ENCODE assay signal across 21 cellular contexts in the genomic region with DNA sequence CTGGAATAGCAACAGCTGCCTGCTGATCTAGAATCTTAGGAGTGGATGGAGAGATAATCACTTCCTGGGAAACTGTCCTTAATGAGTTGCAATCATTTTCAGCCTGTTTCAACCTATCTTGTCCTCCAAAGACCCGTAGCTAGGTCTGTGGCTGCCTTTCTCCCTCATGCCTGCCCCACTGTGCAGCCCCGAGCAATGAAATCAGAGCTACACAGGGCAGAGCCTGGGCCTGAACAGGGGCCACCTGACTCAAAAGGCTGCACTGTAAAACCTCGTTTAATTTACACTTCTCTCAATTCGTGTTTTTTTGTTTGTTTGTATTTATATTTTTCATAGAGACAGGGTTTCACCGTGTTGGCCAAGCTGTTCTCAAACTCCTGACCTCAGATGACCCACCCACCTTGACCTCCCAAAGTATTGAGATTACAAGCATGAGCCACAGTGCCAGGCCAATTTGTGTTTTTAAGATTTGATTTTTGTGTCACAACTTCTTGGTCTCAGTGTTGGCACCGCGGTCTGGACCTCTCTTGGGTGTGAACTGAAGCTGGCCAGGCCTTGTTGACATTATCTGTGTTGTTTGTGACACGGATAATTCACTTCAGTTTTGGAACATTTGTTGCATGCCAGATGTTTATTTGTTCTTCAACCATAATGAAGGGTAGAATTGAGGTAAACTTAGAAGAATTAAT. TPM values are rescaled to one million over a fixed set of nuclear protein-coding genes. Genes with fewer than 3 reads are reported as not detected.
DNase-seq lines count a peak whose midpoint lies in the region; ATAC-seq lines count a peak whose summit lies in the region.
"Had no signal": no experiment of that assay in that cellular context is flagged by ENCODE, and none has a peak within 500 bp of the region (broad histone marks: within the 10 kb centered on the region; RNA-seq: fewer than 3 reads in every experiment).

No MANE protein-coding gene starts in this region.

- ATAC-seq in Right ventricle myocardium inferior, result peak; percentile 87
- peak; percentile 90 to 93 for ATAC-seq in left cardiac atrium
- peak; percentile 78 to 86 for ATAC-seq in right cardiac atrium
- no peak for ATAC-seq in GM19351 (IDR thresholded peaks at IDR 0.05; ENCODE audit: unreplicated experiment)
- ATAC-seq in aorta (ENCODE audit: low FRiP score), result no peak
- ATAC-seq: HCT116 had no signal

- DNase-seq in Right ventricle myocardium inferior (ENCODE audit: missing footprints) (no peak), cardiac septum (ENCODE audit: low spot score) (no peak), left cardiac atrium (peak; percentile 58), right cardiac atrium (peak in 2 of 3 donors; percentile 67 to 74), SHP77 treated with DMSO at 0.1 percent for 48 hours (lab: John Stamatoyannopoulos, UW) (no peak), aorta (no peak)
- DNase-seq: 8988T; CD4-positive, alpha-beta memory T cell; DMS79 treated with DMSO at 0.1 percent for 48 hours; GF-D8; GOT3; H7; HFFc6 had no signal

- H3K4me1 ChIP-seq in right cardiac atrium (ENCODE audit: control insufficient read depth, insufficient read depth, low read length) (peaks cover 2% of the 10 kb centered on the region), aorta (ENCODE audit: control insufficient read depth in 1 of 2, insufficient read depth in 2 of 2, low read length in 2 of 2) (no peaks in the 10 kb centered on the region)

- intact Hi-C loops in Right ventricle myocardium inferior (cut with DNase I), result no loop called here
- intact Hi-C loops in cardiac septum (cut with DNase I), result no loop called here
- intact Hi-C loops in left cardiac atrium (cut with DNase I), result no loop called here
- intact Hi-C loops in right cardiac atrium (cut with DNase I), result no loop called here
- intact Hi-C loops in aorta (cut with DNase I), result no loop called here

- H3K36me3 ChIP-seq in aorta (ENCODE audit: control insufficient read depth in 1 of 2, insufficient read depth in 2 of 2, low read length in 1 of 2), result no peaks in the 10 kb centered on the region
- H3K36me3 ChIP-seq: BLaER1 had no signal

- H3K4me3 ChIP-seq in right cardiac atrium (ENCODE audit: low read length), result no peak overlapping the region
- H3K4me3 ChIP-seq in aorta (ENCODE audit: low read length in 2 of 2), result no peak overlapping the region
- H3K4me3 ChIP-seq: BLaER1 had no signal

- H3K27ac ChIP-seq in right cardiac atrium (ENCODE audit: low read length), result peak overlapping the region; percentile 72
- no peak overlapping the region for H3K27ac ChIP-seq in aorta (ENCODE audit: low read depth in 1 of 2, low read length in 2 of 2)
- H3K27ac ChIP-seq: BLaER1, HL-60 had no signal

- H3K9me3 ChIP-seq in right cardiac atrium (ENCODE audit: control insufficient read depth, low read length), result no peaks in the 10 kb centered on the region
- H3K9me3 ChIP-seq in aorta (ENCODE audit: control insufficient read depth, low read length), result peaks cover 4% of the 10 kb centered on the region

- H3K27me3 ChIP-seq in right cardiac atrium (ENCODE audit: control insufficient read depth, insufficient read depth) (no peaks in the 10 kb centered on the region), aorta (ENCODE audit: control insufficient read depth in 1 of 2, insufficient read depth in 2 of 2, low read length in 1 of 2) (no peaks in the 10 kb centered on the region)
- H3K27me3 ChIP-seq: BLaER1 had no signal

- WGBS in right cardiac atrium, result 49% methylated on average over 8 of the region's 8 CpGs
- 72 to 77% methylated on average over 8 of the region's 8 CpGs for WGBS in aorta, 2 donors

RNA-seq across cellular contexts. Expression of gene GGTLC1, which starts 21.5 kb away (rescaled TPM):
- total RNA-seq in Right ventricle myocardium inferior (not detected), cardiac septum (not detected), left cardiac atrium (not detected), right cardiac atrium (not detected), aorta (not detected)
- polyA plus RNA-seq in right cardiac atrium (not detected), aorta (not detected)
- total RNA-seq: A673; CD4-positive, alpha-beta memory T cell; H7; HFFc6; HT1080 had no signal
- polyA plus RNA-seq: AG04450; CD14-positive monocyte; CD4-positive, alpha-beta memory T cell had no signal

Comparison
In these comparisons a context has a peak if more than half of its experiments do, and no peak if none do; other contexts are left out.
1. DNase-seq: peak in left cardiac atrium (single experiment) and right cardiac atrium (2 of 3); none in Right ventricle myocardium inferior (single experiment), cardiac septum (single experiment), SHP77 treated with DMSO at 0.1 percent for 48 hours (single experiment) and aorta (0 of 2).
2. ATAC-seq: peak in Right ventricle myocardium inferior (single experiment), left cardiac atrium (2 of 2) and right cardiac atrium (2 of 2); none in GM19351 (single experiment) and aorta (single experiment).